ENCODE assay signal across 9 cellular contexts in the genomic region with DNA sequence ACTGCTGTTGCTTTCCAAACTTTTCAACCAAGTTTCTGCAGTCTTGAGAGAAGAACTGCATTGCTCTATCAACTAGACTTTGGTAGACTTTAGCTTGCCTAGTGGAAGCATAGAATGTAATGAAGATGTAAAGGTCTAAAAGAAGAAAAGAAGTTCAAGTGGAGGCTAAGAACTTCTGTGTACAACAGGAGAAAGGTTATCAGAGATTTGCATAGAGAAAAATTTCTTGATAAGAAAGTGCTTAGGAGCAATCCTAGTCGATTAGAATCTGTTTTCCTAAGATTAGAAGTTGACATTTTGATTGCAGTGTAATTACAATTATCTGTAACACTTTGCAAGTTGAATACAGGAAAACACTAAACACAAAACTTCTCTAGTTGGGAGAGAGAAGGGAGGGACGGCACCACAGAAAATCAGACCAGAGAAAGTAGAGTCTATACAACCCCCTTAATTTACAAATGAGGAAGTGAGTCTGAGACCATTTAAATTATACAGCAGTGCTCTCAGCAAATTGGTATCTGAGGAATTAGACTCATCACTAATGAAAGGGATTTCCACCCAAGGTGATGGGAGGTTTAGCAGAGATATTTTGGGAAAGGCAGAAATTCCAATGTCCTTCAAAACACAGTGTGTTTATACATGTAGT.
DNase-seq lines count a peak whose midpoint lies in the region; ATAC-seq and TF ChIP-seq lines count a peak whose summit lies in the region.
"Had no signal": no experiment of that assay in that cellular context is flagged by ENCODE, and none has a peak within 500 bp of the region (broad histone marks: within the 10 kb centered on the region; RNA-seq: fewer than 3 reads in every experiment).

No MANE protein-coding gene starts in this region.

- DNase-seq in GM12865 (ENCODE audit: low read depth) (peak; percentile 40), KBM-7 (peak; percentile 18), adrenal gland (no peak), upper lobe of left lung (no peak)
- no peak for DNase-seq in natural killer cell treated with Interleukin-12 subunit alpha and Interleukin-12 subunit beta and Interleukin-15 and Interleukin-18, amount 100 ng/mL, for 72 hours (ENCODE audit: low spot score)
- no peak for DNase-seq in activated CD4-positive, alpha-beta memory T cell treated with anti-CD3 and anti-CD28 coated beads for 36 hours

- POLR2A ChIA-PET in activated CD4-positive, alpha-beta memory T cell treated with anti-CD3 and anti-CD28 coated beads for 36 hours (lab: Charles Lee) = no interaction called here

- H3K4me1 ChIP-seq in adrenal gland (replicated peaks in 1 of 2) (no peaks in the 10 kb centered on the region), upper lobe of left lung (peaks cover 0 to 3% (median 0%) of the 10 kb centered on the region in 4 donors)

- peak; percentile 68 for ATAC-seq in GM19372 (IDR thresholded peaks at IDR 0.05; ENCODE audit: low read depth, unreplicated experiment)
- peak; percentile 75 for ATAC-seq in HG02798 (IDR thresholded peaks at IDR 0.05; ENCODE audit: poor library complexity, unreplicated experiment)
- ATAC-seq in natural killer cell treated with Interleukin-12 subunit alpha and Interleukin-12 subunit beta and Interleukin-15 and Interleukin-18, amount 100 ng/mL, for 72 hours = no peak
- no peak for ATAC-seq in upper lobe of left lung (ENCODE audit: low FRiP score in 2 of 2)

- intact Hi-C loops in activated CD4-positive, alpha-beta memory T cell treated with anti-CD3 and anti-CD28 coated beads for 36 hours (cut with micrococcal nuclease) = no loop called here
- intact Hi-C loops in adrenal gland (cut with DNase I) = no loop called here

- no peak for TF ChIP-seq POLR2A in adrenal gland (IDR thresholded peaks at IDR 0.05)
- TF ChIP-seq POLR2A in upper lobe of left lung (IDR thresholded peaks at IDR 0.05) = no peak

- no peak for TF ChIP-seq CTCF in GM12865 (IDR thresholded peaks at IDR 0.05; ENCODE audit: insufficient read depth, low read depth, low read length, missing control alignments)
- no peak for TF ChIP-seq CTCF in adrenal gland (IDR thresholded peaks at IDR 0.05)
- no peak for TF ChIP-seq CTCF in upper lobe of left lung (IDR thresholded peaks at IDR 0.05)

- in situ Hi-C loops in KBM-7 (cut with MboI; ENCODE audit: low pct_unique_long_range_greater_than_20kb, low sequenced_read_pairs) = no loop called here

- H3K27ac ChIP-seq in adrenal gland (no peak overlapping the region), upper lobe of left lung (no peak overlapping the region)
- H3K27ac ChIP-seq: skin epidermis had no signal

- WGBS in adrenal gland, 4 donors = 41 to 53% (median 48%) methylated on average over 2 of the region's 2 CpGs
- WGBS in upper lobe of left lung, 2 donors = 30 to 40% methylated on average over 2 of the region's 2 CpGs

- no peak overlapping the region for H3K27ac Mint-ChIP-seq in natural killer cell treated with Interleukin-12 subunit alpha and Interleukin-12 subunit beta and Interleukin-15 and Interleukin-18, amount 100 ng/mL, for 72 hours
- H3K27ac Mint-ChIP-seq in activated CD4-positive, alpha-beta memory T cell treated with anti-CD3 and anti-CD28 coated beads for 36 hours = no peak overlapping the region

- no peak overlapping the region for H3K4me3 Mint-ChIP-seq in natural killer cell treated with Interleukin-12 subunit alpha and Interleukin-12 subunit beta and Interleukin-15 and Interleukin-18, amount 100 ng/mL, for 72 hours
- H3K4me3 Mint-ChIP-seq in activated CD4-positive, alpha-beta memory T cell treated with anti-CD3 and anti-CD28 coated beads for 36 hours = no peak overlapping the region

- no peak for TF ChIP-seq EP300 in upper lobe of left lung (IDR thresholded peaks at IDR 0.05)

- H3K4me3 ChIP-seq in GM12865 (ENCODE audit: low read depth, low read length) = no peak overlapping the region
- H3K4me3 ChIP-seq in adrenal gland = no peak overlapping the region
- no peak overlapping the region for H3K4me3 ChIP-seq in upper lobe of left lung
- H3K4me3 ChIP-seq: skin epidermis had no signal

- H3K27me3 ChIP-seq in adrenal gland (no peaks in the 10 kb centered on the region), upper lobe of left lung (no peaks in the 10 kb centered on the region)

- H3K36me3 Mint-ChIP-seq in natural killer cell treated with Interleukin-12 subunit alpha and Interleukin-12 subunit beta and Interleukin-15 and Interleukin-18, amount 100 ng/mL, for 72 hours = no peaks in the 10 kb centered on the region
- no peaks in the 10 kb centered on the region for H3K36me3 Mint-ChIP-seq in activated CD4-positive, alpha-beta memory T cell treated with anti-CD3 and anti-CD28 coated beads for 36 hours

- H3K9me3 ChIP-seq in adrenal gland (replicated peaks in 1 of 3) (no peaks in the 10 kb centered on the region), upper lobe of left lung (no peaks in the 10 kb centered on the region)

- H3K4me1 Mint-ChIP-seq in natural killer cell treated with Interleukin-12 subunit alpha and Interleukin-12 subunit beta and Interleukin-15 and Interleukin-18, amount 100 ng/mL, for 72 hours (ENCODE audit: low read depth in 2 of 2) = no peaks in the 10 kb centered on the region
- H3K4me1 Mint-ChIP-seq in activated CD4-positive, alpha-beta memory T cell treated with anti-CD3 and anti-CD28 coated beads for 36 hours (ENCODE audit: low read depth) = no peaks in the 10 kb centered on the region

- CTCF ChIA-PET in activated CD4-positive, alpha-beta memory T cell treated with anti-CD3 and anti-CD28 coated beads for 36 hours (lab: Charles Lee) = no interaction called here

- no peaks in the 10 kb centered on the region for H3K9me3 Mint-ChIP-seq in natural killer cell treated with Interleukin-12 subunit alpha and Interleukin-12 subunit beta and Interleukin-15 and Interleukin-18, amount 100 ng/mL, for 72 hours
- no peaks in the 10 kb centered on the region for H3K9me3 Mint-ChIP-seq in activated CD4-positive, alpha-beta memory T cell treated with anti-CD3 and anti-CD28 coated beads for 36 hours

- no peaks in the 10 kb centered on the region for H3K27me3 Mint-ChIP-seq in natural killer cell treated with Interleukin-12 subunit alpha and Interleukin-12 subunit beta and Interleukin-15 and Interleukin-18, amount 100 ng/mL, for 72 hours
- peaks cover 6% of the 10 kb centered on the region for H3K27me3 Mint-ChIP-seq in activated CD4-positive, alpha-beta memory T cell treated with anti-CD3 and anti-CD28 coated beads for 36 hours

- no peaks in the 10 kb centered on the region for H3K36me3 ChIP-seq in adrenal gland (replicated peaks in 1 of 2)
- H3K36me3 ChIP-seq in upper lobe of left lung = no peaks in the 10 kb centered on the region

Comparison
In these comparisons a context has a peak if more than half of its experiments do, and no peak if none do; other contexts are left out.
1. DNase-seq: peak in GM12865 (single experiment) and KBM-7 (single experiment); none in natural killer cell treated with Interleukin-12 subunit alpha and Interleukin-12 subunit beta and Interleukin-15 and Interleukin-18, amount 100 ng/mL, for 72 hours (single experiment), activated CD4-positive, alpha-beta memory T cell treated with anti-CD3 and anti-CD28 coated beads for 36 hours (single experiment), adrenal gland (0 of 7) and upper lobe of left lung (0 of 2).
2. ATAC-seq: peak in GM19372 (single experiment) and HG02798 (single experiment); none in natural killer cell treated with Interleukin-12 subunit alpha and Interleukin-12 subunit beta and Interleukin-15 and Interleukin-18, amount 100 ng/mL, for 72 hours (0 of 2) and upper lobe of left lung (0 of 2).